1 cellular context compared by ENCODE assay signal in the genomic region with DNA sequence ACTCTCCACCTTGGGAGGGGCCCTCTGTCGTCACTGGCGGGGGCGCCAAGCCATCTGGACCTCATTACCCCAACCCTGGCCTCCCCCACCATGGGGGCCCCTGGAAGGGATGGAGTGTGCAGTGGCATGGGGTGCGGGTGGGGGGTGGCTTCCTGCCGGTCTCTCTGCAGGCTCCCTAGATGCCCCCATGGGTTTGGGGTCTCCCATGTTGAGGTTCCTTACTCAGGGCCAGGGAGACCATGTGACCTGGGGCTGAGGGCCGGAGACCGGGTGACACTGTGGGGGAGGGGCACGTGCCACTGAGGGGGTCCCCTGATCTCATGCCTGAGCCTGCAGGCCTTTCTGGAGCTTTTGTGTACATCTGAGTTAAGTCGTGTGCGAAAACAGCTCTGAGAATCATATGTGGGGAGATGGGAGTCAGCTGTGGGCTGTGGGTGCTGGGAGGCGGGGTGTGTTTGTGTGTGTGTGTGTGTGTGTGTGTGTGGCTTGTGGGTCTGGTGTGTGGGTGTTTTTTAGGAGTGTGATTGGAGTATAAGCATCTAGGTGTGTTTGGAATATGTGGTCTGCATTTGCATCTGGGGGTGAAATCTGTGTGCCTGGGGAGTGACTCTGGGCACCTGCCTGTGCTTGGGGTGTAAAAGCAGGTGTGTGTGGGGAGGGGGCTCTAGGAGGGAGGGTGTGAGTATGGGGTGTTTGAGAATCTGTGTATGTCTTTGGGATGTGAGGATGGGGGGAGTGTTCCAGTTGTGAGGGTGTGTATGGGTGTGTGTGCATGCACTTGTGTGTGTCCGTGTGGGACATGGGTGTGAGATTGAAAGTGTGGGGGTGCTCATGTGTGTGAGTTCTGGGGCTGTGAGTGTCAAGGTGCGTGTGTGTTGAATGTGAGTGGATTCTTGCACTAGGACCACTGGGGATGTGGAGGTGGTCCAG.
TF ChIP-seq lines count a peak whose summit lies in the region.

No MANE protein-coding gene starts in this region.

TF ChIP-seq in GM23338, 12 proteins besides CTCF, POLR2A, EP300 and RAD21 (continued from another document):
- TF ChIP-seq ZNF462 (CRISPR knock-in tag; IDR thresholded peaks at IDR 0.05), result no peak
- no peak for TF ChIP-seq EZH2 (IDR thresholded peaks at IDR 0.05; ENCODE audit: low read depth, unreplicated experiment)
- no peak for TF ChIP-seq ZNF331 (CRISPR knock-in tag; IDR thresholded peaks at IDR 0.05; ENCODE audit: low read depth)
- TF ChIP-seq, protein P1, sequence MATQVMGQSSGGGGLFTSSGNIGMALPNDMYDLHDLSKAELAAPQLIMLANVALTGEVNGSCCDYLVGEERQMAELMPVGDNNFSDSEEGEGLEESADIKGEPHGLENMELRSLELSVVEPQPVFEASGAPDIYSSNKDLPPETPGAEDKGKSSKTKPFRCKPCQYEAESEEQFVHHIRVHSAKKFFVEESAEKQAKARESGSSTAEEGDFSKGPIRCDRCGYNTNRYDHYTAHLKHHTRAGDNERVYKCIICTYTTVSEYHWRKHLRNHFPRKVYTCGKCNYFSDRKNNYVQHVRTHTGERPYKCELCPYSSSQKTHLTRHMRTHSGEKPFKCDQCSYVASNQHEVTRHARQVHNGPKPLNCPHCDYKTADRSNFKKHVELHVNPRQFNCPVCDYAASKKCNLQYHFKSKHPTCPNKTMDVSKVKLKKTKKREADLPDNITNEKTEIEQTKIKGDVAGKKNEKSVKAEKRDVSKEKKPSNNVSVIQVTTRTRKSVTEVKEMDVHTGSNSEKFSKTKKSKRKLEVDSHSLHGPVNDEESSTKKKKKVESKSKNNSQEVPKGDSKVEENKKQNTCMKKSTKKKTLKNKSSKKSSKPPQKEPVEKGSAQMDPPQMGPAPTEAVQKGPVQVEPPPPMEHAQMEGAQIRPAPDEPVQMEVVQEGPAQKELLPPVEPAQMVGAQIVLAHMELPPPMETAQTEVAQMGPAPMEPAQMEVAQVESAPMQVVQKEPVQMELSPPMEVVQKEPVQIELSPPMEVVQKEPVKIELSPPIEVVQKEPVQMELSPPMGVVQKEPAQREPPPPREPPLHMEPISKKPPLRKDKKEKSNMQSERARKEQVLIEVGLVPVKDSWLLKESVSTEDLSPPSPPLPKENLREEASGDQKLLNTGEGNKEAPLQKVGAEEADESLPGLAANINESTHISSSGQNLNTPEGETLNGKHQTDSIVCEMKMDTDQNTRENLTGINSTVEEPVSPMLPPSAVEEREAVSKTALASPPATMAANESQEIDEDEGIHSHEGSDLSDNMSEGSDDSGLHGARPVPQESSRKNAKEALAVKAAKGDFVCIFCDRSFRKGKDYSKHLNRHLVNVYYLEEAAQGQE (IDR thresholded peaks at IDR 0.05; ENCODE audit: unreplicated experiment), result no peak
- TF ChIP-seq, protein P2, sequence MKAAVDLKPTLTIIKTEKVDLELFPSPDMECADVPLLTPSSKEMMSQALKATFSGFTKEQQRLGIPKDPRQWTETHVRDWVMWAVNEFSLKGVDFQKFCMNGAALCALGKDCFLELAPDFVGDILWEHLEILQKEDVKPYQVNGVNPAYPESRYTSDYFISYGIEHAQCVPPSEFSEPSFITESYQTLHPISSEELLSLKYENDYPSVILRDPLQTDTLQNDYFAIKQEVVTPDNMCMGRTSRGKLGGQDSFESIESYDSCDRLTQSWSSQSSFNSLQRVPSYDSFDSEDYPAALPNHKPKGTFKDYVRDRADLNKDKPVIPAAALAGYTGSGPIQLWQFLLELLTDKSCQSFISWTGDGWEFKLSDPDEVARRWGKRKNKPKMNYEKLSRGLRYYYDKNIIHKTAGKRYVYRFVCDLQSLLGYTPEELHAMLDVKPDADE (IDR thresholded peaks at IDR 0.05), result no peak
- no peak for TF ChIP-seq CREB1 (CRISPR knock-in tag; IDR thresholded peaks at IDR 0.05; ENCODE audit: low read depth)
- no peak for TF ChIP-seq ZNF114 (CRISPR knock-in tag; IDR thresholded peaks at IDR 0.05)
